19 cellular contexts compared by ENCODE assay signal in genomic region chr3:143412084-143412483, GRCh38.
"Had no signal": no experiment of that assay in that cellular context is flagged by ENCODE, and none has a peak within 500 bp of the region (broad histone marks: within the 10 kb centered on the region; RNA-seq: fewer than 3 reads in every experiment).

No MANE protein-coding gene starts in this region.

- H3K9me3 Mint-ChIP-seq: activated naive CD4-positive, alpha-beta T cell treated with anti-CD3 and anti-CD28 coated beads for 36 hours; activated T-helper 2 cell treated with anti-CD3 and anti-CD28 coated beads, Interferon-gamma antibody, Interleukin-2, Interleukin-4, amounts not matched to agents 10 μg/mL and 5 μg/mL and 100 μg/mL, durations not matched to agents 14 hours and 24 hours and 36 hours; dendritic cell treated with granulocyte-macrophage colony-stimulating factor and Interleukin-4, amounts not matched to agents 40 ng/mL and 50 ng/mL, for 4 days; effector memory CD8-positive, alpha-beta T cell had no signal

- H3K27me3 ChIP-seq: ascending aorta, breast epithelium, neutrophil, upper lobe of right lung had no signal

- DNase-seq: activated CD4-positive, alpha-beta T cell treated with anti-CD3 and anti-CD28 coated beads for 1 hour; activated CD4-positive, alpha-beta T cell treated with anti-CD3 and anti-CD28 coated beads, Interleukin-2, amount 50 U/mL, for 4 hours; activated naive CD4-positive, alpha-beta T cell treated with anti-CD3 and anti-CD28 coated beads for 36 hours; activated T-cell treated with anti-CD3 and anti-CD28 coated beads for 4 hours; cerebellar nuclear complex; effector memory CD8-positive, alpha-beta T cell; foreskin melanocyte; left ventricle myocardium superior; mesenchymal stem cell; natural killer cell; posterior cingulate gyrus; stimulated activated CD4-positive, alpha-beta T cell treated with anti-CD3 and anti-CD28 coated beads, Interleukin-4, amount 100 ng/mL, for 1 hour; stimulated activated naive CD4-positive, alpha-beta T cell treated with Interleukin-2 at 50 U/mL for 16 hours; upper lobe of right lung had no signal

- ATAC-seq: effector memory CD8-positive, alpha-beta T cell; left ventricle myocardium superior; natural killer cell; upper lobe of right lung had no signal

- H3K9me3 ChIP-seq: ascending aorta, breast epithelium, neutrophil, upper lobe of right lung had no signal

- H3K36me3 ChIP-seq: ascending aorta, breast epithelium, neutrophil, upper lobe of right lung had no signal

- H3K27ac ChIP-seq: ascending aorta, breast epithelium, neutrophil, upper lobe of right lung had no signal

- H3K4me3 ChIP-seq: ascending aorta, breast epithelium, upper lobe of right lung had no signal

- H3K36me3 Mint-ChIP-seq: natural killer cell had no signal

- H3K27ac Mint-ChIP-seq: activated naive CD4-positive, alpha-beta T cell treated with anti-CD3 and anti-CD28 coated beads for 36 hours; activated T-helper 2 cell treated with anti-CD3 and anti-CD28 coated beads, Interferon-gamma antibody, Interleukin-2, Interleukin-4, amounts not matched to agents 10 μg/mL and 5 μg/mL and 100 μg/mL, durations not matched to agents 14 hours and 24 hours and 36 hours; dendritic cell treated with granulocyte-macrophage colony-stimulating factor and Interleukin-4, amounts not matched to agents 40 ng/mL and 50 ng/mL, for 4 days; effector memory CD8-positive, alpha-beta T cell; natural killer cell had no signal

- H3K4me1 ChIP-seq: ascending aorta, breast epithelium, upper lobe of right lung had no signal

- H3K27me3 Mint-ChIP-seq: dendritic cell treated with granulocyte-macrophage colony-stimulating factor and Interleukin-4, amounts not matched to agents 40 ng/mL and 50 ng/mL, for 4 days; effector memory CD8-positive, alpha-beta T cell had no signal

- H3K4me3 Mint-ChIP-seq: activated naive CD4-positive, alpha-beta T cell treated with anti-CD3 and anti-CD28 coated beads for 36 hours; dendritic cell treated with granulocyte-macrophage colony-stimulating factor and Interleukin-4, amounts not matched to agents 40 ng/mL and 50 ng/mL, for 4 days; effector memory CD8-positive, alpha-beta T cell; natural killer cell had no signal
